ENCODE assay signal across 14 cellular contexts in the genomic region with DNA sequence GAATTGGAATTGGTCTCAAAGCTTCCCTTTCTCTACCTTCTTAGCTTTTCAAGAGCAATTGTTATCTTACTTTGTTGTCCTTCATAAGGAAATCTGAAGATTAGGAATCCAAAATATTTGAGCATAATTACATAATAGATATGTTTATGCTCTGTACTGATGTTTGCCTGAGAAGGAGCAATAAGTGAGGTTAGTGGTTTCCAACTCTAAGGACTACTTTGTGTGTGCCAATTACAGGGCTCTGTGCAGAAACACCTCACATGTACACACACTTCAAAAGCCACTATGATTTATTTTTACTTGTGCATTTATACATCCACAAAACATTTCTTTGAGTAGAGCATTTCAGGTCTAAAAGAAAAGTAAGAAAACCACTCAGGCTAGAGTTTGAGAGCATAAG.
"Had no signal": no experiment of that assay in that cellular context is flagged by ENCODE, and none has a peak within 500 bp of the region (broad histone marks: within the 10 kb centered on the region; RNA-seq: fewer than 3 reads in every experiment).

No MANE protein-coding gene starts in this region.

- DNase-seq: activated CD4-positive, alpha-beta T cell treated with anti-CD3 and anti-CD28 coated beads, Interleukin-2, amount 50 U/mL, for 4 hours; activated CD4-positive, CD25-positive, alpha-beta regulatory T cell treated with anti-CD3 and anti-CD28 coated beads, Interleukin-2, amount 50 U/mL, for 72 hours; activated gamma-delta T cell; activated T-cell treated with anti-CD3 and anti-CD28 coated beads, Interleukin-2, amount 50 U/mL, for 4 hours; gastrocnemius medialis; kidney; left ventricle myocardium superior; small intestine; substantia nigra; T-helper 9 cell; transverse colon had no signal

- H3K27me3 Mint-ChIP-seq: activated naive CD8-positive, alpha-beta T cell had no signal

- H3K4me3 Mint-ChIP-seq: activated naive CD8-positive, alpha-beta T cell; activated T-cell treated with anti-CD3 and anti-CD28 coated beads, Interleukin-2, amount 50 U/mL, for 4 hours had no signal

- H3K4me1 ChIP-seq: gastrocnemius medialis, right atrium auricular region, transverse colon had no signal

- H3K27ac Mint-ChIP-seq: activated naive CD8-positive, alpha-beta T cell had no signal

- ATAC-seq: activated T-cell treated with anti-CD3 and anti-CD28 coated beads, Interleukin-2, amount 50 U/mL, for 4 hours; gastrocnemius medialis; left ventricle myocardium superior had no signal

- H3K4me3 ChIP-seq: cardiac muscle cell, gastrocnemius medialis, right atrium auricular region, transverse colon had no signal

- H3K27me3 ChIP-seq: cardiac muscle cell, gastrocnemius medialis, right atrium auricular region, transverse colon had no signal

- H3K9me3 ChIP-seq: gastrocnemius medialis, right atrium auricular region, transverse colon had no signal

- H3K36me3 Mint-ChIP-seq: activated naive CD8-positive, alpha-beta T cell had no signal

- H3K27ac ChIP-seq: cardiac muscle cell, gastrocnemius medialis, right atrium auricular region, transverse colon had no signal

- H3K36me3 ChIP-seq: cardiac muscle cell, gastrocnemius medialis, right atrium auricular region, transverse colon had no signal
